8 cellular contexts compared by ENCODE assay signal in genomic region chr19:6862673-6863078, GRCh38. TPM values are rescaled to one million over a fixed set of nuclear protein-coding genes. Genes with fewer than 3 reads are reported as not detected.
DNase-seq lines count a peak whose midpoint lies in the region; ATAC-seq and TF ChIP-seq lines count a peak whose summit lies in the region.

No MANE protein-coding gene starts in this region.

- no peaks in the 10 kb centered on the region for H3K9me3 ChIP-seq in testis

- H3K27me3 ChIP-seq in testis, result no peaks in the 10 kb centered on the region

- peak; percentile 78 for ATAC-seq in omental fat pad (ENCODE audit: low FRiP score)

- no peak for TF ChIP-seq POLR2A in testis (IDR thresholded peaks at IDR 0.05)

- H3K4me1 ChIP-seq in testis, result peaks cover 17% of the 10 kb centered on the region

- H3K27ac ChIP-seq in testis, result no peak overlapping the region

- peak; percentile 92 for TF ChIP-seq RAD21 in Ishikawa (IDR thresholded peaks at IDR 0.05; ENCODE audit: low read depth)

- 3% methylated on average over 16 of the region's 16 CpGs for WGBS in testis, 2 donors

- TF ChIP-seq CTCF in foreskin fibroblast (IDR thresholded peaks at IDR 0.05; ENCODE audit: low read depth, low read length), result peak; percentile 87
- TF ChIP-seq CTCF in omental fat pad (IDR thresholded peaks at IDR 0.05), result peak in 2 of 3 donors; percentile 54 to 60
- peak; percentile 80 to 93 (median 86) for TF ChIP-seq CTCF in testis (IDR thresholded peaks at IDR 0.05)

- DNase-seq in C1 segment of cervical spinal cord (lab: John Stamatoyannopoulos, UW), result peak in 11 of 14 donors; percentile 2 to 61 (median 32)
- DNase-seq in GM19238 (ENCODE audit: insufficient read length, low spot score), result peak; percentile 67
- DNase-seq in SHP77 treated with DMSO at 0.1 percent for 48 hours (lab: John Stamatoyannopoulos, UW), result peak; percentile 29
- peak; percentile 84 for DNase-seq in activated T-helper 9 cell treated with anti-CD3 and anti-CD28 coated beads, Interleukin-2, amount 50 U/mL, for 16 hours (ENCODE audit: low read depth)
- DNase-seq in foreskin fibroblast, result peak; percentile 74 to 90
- peak; percentile 77 for DNase-seq in omental fat pad (ENCODE audit: low spot score)
- peak; percentile 88 for DNase-seq in testis

- peak overlapping the region; percentile 8 to 45 for H3K4me3 ChIP-seq in foreskin fibroblast (ENCODE audit: low read depth in 1 of 2, low read length in 2 of 2)
- H3K4me3 ChIP-seq in testis, result no peak overlapping the region

- intact Hi-C loops in testis (cut with DNase I; ENCODE audit: low total_unique reads), result no loop called here

- no peaks in the 10 kb centered on the region for H3K36me3 ChIP-seq in testis (ENCODE audit: low read depth, missing control alignments)

- no peak for TF ChIP-seq EP300 in Ishikawa (IDR thresholded peaks at IDR 0.05; ENCODE audit: borderline replicate concordance)

TF ChIP-seq in Ishikawa, 13 proteins besides CTCF, POLR2A, EP300 and RAD21:
- TF ChIP-seq EGR1 (IDR thresholded peaks at IDR 0.05), result no peak
- TF ChIP-seq MAX (IDR thresholded peaks at IDR 0.05), result peak; percentile 22; the same call in 1 of the 2 replicates

RNA-seq across cellular contexts. Expression of gene ADGRE1, which starts 24.7 kb away (rescaled TPM):
- total RNA-seq in omental fat pad (1 to 10 TPM in 1 of 4 donors, under 1 TPM in 2, not detected in 1; 0.24 to 3.9 (median 0.37) TPM), testis (1 to 10 TPM; 1.4 to 5.0 TPM)
- 1.5 TPM for polyA plus RNA-seq in testis (ENCODE audit: insufficient read depth, low read depth, low replicate concordance)

Comparison
In these comparisons a context has a peak if more than half of its experiments do, and no peak if none do; other contexts are left out.
1. DNase-seq: peak in every context shown above with its lines; median percentile 88 in testis; 84 in activated T-helper 9 cell treated with anti-CD3 and anti-CD28 coated beads, Interleukin-2, amount 50 U/mL, for 16 hours; 82 in foreskin fibroblast; 77 in omental fat pad; 67 in GM19238; 32 in C1 segment of cervical spinal cord; 29 in SHP77 treated with DMSO at 0.1 percent for 48 hours.
2. H3K4me3 ChIP-seq: peak in foreskin fibroblast (2 of 2); none in testis (0 of 2).
3. Peak in every context shown above with its lines, with median percentiles within 50 percentile points of each other: CTCF ChIP-seq.